In genomic region chr2:69781321-69782248, GRCh38 we compare ENCODE assay signal across 1 cellular context.
TF ChIP-seq lines count a peak whose summit lies in the region.

No MANE protein-coding gene starts in this region.

TF ChIP-seq in HepG2, 621 proteins besides CTCF, POLR2A, EP300 and RAD21 (continued from another document and continues in another):
- TF ChIP-seq KDM1A (CRISPR knock-in tag; IDR thresholded peaks at IDR 0.05) (peak; percentile 90), SOX6 (IDR thresholded peaks at IDR 0.05) (no peak), SOX6 (CRISPR knock-in tag; IDR thresholded peaks at IDR 0.05) (peak; percentile 98), NCOA5 (CRISPR knock-in tag; IDR thresholded peaks at IDR 0.05) (no peak; the same call in 1 of the 2 replicates), ZNF10 (CRISPR knock-in tag; IDR thresholded peaks at IDR 0.05; ENCODE audit: borderline replicate concordance, low read depth) (no peak), MTF1 (CRISPR knock-in tag; IDR thresholded peaks at IDR 0.05) (no peak), FLYWCH1 (CRISPR knock-in tag; IDR thresholded peaks at IDR 0.05) (no peak), ZNF570 (CRISPR knock-in tag; IDR thresholded peaks at IDR 0.05; ENCODE audit: borderline replicate concordance) (no peak), ZNF691 (CRISPR knock-in tag; IDR thresholded peaks at IDR 0.05; ENCODE audit: borderline replicate concordance, low read depth) (no peak), SKI (IDR thresholded peaks at IDR 0.05; ENCODE audit: partially characterized antibody) (peak; percentile 98), AHDC1 (CRISPR knock-in tag; IDR thresholded peaks at IDR 0.05; ENCODE audit: borderline replicate concordance) (peak; percentile 99), KLF6 (CRISPR knock-in tag; IDR thresholded peaks at IDR 0.05) (peak; percentile 74; the same call in 1 of the 2 replicates), ZNF703 (CRISPR knock-in tag; IDR thresholded peaks at IDR 0.05; ENCODE audit: borderline replicate concordance) (no peak), RBM39 (IDR thresholded peaks at IDR 0.05; ENCODE audit: low read depth, low read length, poor library complexity, severe bottlenecking) (no peak), FOXK1 (CRISPR knock-in tag; IDR thresholded peaks at IDR 0.05; ENCODE audit: borderline replicate concordance, low read depth) (peak; percentile 96), SOX5 (CRISPR knock-in tag; IDR thresholded peaks at IDR 0.05; ENCODE audit: borderline replicate concordance) (peak; percentile 96), ZNF33A (CRISPR knock-in tag; IDR thresholded peaks at IDR 0.05; ENCODE audit: borderline replicate concordance) (no peak), CSRNP2 (CRISPR knock-in tag; conservative IDR thresholded peaks at IDR 0.05; ENCODE audit: low read depth) (no peak), TEAD3 (CRISPR knock-in tag; optimal IDR thresholded peaks at IDR 0.05; ENCODE audit: borderline replicate concordance) (peak; percentile 98), ATF7 (IDR thresholded peaks at IDR 0.05) (no peak), ATF7 (CRISPR knock-in tag; IDR thresholded peaks at IDR 0.05) (no peak), LCORL (IDR thresholded peaks at IDR 0.05) (peak; percentile 26; the same call in 1 of the 2 replicates), LCORL (CRISPR knock-in tag; IDR thresholded peaks at IDR 0.05) (peak; percentile 90), IRF1 (CRISPR knock-in tag; IDR thresholded peaks at IDR 0.05; ENCODE audit: low read depth) (no peak), EED (CRISPR knock-in tag; IDR thresholded peaks at IDR 0.05) (no peak), ZSCAN31 (CRISPR knock-in tag; IDR thresholded peaks at IDR 0.05; ENCODE audit: low read depth) (0 out of 2 replicates have a peak, but pooled peaks have one; percentile 31), ZNF501 (CRISPR knock-in tag; IDR thresholded peaks at IDR 0.05) (peak; percentile 48; the same call in 1 of the 2 replicates), FOSL2 (CRISPR knock-in tag; IDR thresholded peaks at IDR 0.05) (peak; percentile 93), DMAP1 (CRISPR knock-in tag; IDR thresholded peaks at IDR 0.05) (peak; percentile 67; the same call in 1 of the 2 replicates), PAF1 (CRISPR knock-in tag; IDR thresholded peaks at IDR 0.05) (no peak), PAXIP1 (CRISPR knock-in tag; conservative IDR thresholded peaks at IDR 0.05) (peak; percentile 98), SP5 (CRISPR knock-in tag; IDR thresholded peaks at IDR 0.05; ENCODE audit: borderline replicate concordance, low read depth) (peak; percentile 93), ZNF484 (CRISPR knock-in tag; IDR thresholded peaks at IDR 0.05; ENCODE audit: borderline replicate concordance, low read depth) (no peak), NFE2L2 (IDR thresholded peaks at IDR 0.05; ENCODE audit: low read length) (no peak; the same call in 1 of the 2 replicates), ZNF841 (CRISPR knock-in tag; IDR thresholded peaks at IDR 0.05; ENCODE audit: borderline replicate concordance) (no peak), ARID5B (CRISPR knock-in tag; IDR thresholded peaks at IDR 0.05) (peak; percentile 100)
- TF ChIP-seq, protein P1, sequence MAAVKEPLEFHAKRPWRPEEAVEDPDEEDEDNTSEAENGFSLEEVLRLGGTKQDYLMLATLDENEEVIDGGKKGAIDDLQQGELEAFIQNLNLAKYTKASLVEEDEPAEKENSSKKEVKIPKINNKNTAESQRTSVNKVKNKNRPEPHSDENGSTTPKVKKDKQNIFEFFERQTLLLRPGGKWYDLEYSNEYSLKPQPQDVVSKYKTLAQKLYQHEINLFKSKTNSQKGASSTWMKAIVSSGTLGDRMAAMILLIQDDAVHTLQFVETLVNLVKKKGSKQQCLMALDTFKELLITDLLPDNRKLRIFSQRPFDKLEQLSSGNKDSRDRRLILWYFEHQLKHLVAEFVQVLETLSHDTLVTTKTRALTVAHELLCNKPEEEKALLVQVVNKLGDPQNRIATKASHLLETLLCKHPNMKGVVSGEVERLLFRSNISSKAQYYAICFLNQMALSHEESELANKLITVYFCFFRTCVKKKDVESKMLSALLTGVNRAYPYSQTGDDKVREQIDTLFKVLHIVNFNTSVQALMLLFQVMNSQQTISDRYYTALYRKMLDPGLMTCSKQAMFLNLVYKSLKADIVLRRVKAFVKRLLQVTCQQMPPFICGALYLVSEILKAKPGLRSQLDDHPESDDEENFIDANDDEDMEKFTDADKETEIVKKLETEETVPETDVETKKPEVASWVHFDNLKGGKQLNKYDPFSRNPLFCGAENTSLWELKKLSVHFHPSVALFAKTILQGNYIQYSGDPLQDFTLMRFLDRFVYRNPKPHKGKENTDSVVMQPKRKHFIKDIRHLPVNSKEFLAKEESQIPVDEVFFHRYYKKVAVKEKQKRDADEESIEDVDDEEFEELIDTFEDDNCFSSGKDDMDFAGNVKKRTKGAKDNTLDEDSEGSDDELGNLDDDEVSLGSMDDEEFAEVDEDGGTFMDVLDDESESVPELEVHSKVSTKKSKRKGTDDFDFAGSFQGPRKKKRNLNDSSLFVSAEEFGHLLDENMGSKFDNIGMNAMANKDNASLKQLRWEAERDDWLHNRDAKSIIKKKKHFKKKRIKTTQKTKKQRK (IDR thresholded peaks at IDR 0.05; ENCODE audit: low read length): no peak
- TF ChIP-seq, protein P2, sequence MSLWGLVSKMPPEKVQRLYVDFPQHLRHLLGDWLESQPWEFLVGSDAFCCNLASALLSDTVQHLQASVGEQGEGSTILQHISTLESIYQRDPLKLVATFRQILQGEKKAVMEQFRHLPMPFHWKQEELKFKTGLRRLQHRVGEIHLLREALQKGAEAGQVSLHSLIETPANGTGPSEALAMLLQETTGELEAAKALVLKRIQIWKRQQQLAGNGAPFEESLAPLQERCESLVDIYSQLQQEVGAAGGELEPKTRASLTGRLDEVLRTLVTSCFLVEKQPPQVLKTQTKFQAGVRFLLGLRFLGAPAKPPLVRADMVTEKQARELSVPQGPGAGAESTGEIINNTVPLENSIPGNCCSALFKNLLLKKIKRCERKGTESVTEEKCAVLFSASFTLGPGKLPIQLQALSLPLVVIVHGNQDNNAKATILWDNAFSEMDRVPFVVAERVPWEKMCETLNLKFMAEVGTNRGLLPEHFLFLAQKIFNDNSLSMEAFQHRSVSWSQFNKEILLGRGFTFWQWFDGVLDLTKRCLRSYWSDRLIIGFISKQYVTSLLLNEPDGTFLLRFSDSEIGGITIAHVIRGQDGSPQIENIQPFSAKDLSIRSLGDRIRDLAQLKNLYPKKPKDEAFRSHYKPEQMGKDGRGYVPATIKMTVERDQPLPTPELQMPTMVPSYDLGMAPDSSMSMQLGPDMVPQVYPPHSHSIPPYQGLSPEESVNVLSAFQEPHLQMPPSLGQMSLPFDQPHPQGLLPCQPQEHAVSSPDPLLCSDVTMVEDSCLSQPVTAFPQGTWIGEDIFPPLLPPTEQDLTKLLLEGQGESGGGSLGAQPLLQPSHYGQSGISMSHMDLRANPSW (CRISPR knock-in tag; IDR thresholded peaks at IDR 0.05; ENCODE audit: borderline replicate concordance): peak; percentile 63; the same call in 1 of the 2 replicates
